Comparison of ENCODE assay signal across 18 cellular contexts in the genomic region with DNA sequence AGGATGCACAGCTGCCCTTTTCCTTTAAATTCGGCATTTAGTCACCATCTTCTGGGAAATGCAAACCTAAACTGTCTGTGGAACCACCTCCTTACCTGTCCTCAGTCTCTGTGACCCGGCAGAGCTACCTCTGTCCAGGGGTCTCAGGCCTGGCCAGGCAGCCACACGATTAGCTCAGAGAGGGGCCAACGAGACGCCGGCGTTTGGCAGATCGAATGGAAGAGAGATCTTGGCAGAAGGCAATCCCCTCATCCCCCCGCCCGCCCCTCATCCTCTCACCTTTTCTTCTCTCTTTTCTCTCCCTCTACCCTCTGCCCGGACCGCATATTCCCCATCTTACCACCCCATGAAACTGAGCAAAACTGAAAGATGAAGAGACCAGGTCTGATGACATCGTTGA.
"Had no signal": no experiment of that assay in that cellular context is flagged by ENCODE, and none has a peak within 500 bp of the region (broad histone marks: within the 10 kb centered on the region; RNA-seq: fewer than 3 reads in every experiment).

No MANE protein-coding gene starts in this region.

- H3K27me3 ChIP-seq: colonic mucosa, hepatocyte, neutrophil, right atrium auricular region, testis, tibial nerve had no signal

- H3K4me1 ChIP-seq: colonic mucosa, right atrium auricular region, testis, tibial nerve had no signal

- H3K27ac ChIP-seq: colonic mucosa, hepatocyte, neutrophil, right atrium auricular region, testis, tibial nerve had no signal

- H3K9me3 ChIP-seq: colonic mucosa, mucosa of descending colon, neutrophil, right atrium auricular region, testis had no signal

- ATAC-seq: left colon; mucosa of descending colon; naive thymus-derived CD8-positive, alpha-beta T cell; stimulated activated memory B cell treated with anti-CD40 and anti-IgM and Interleukin-4, amounts not matched to agents 10 μg/mL and 1 μg/mL and 100 μg/mL, for 72 hours had no signal

- H3K36me3 ChIP-seq: colonic mucosa, neutrophil, right atrium auricular region, tibial nerve had no signal

- DNase-seq: cerebellar nuclear complex; colonic mucosa; effector CD4-positive, alpha-beta T cell; endodermal cell; foreskin melanocyte; mammary epithelial cell; naive thymus-derived CD8-positive, alpha-beta T cell; stimulated activated CD4-positive, alpha-beta T cell treated with anti-CD3 and anti-CD28 coated beads, Interleukin-15, amount 100 ng/mL, for 24 hours; stimulated activated CD4-positive, alpha-beta T cell treated with anti-CD3 and anti-CD28 coated beads, Interleukin-1b, Interleukin-23, amount 100 ng/mL, for 48 hours; stimulated activated CD4-positive, alpha-beta T cell treated with anti-CD3 and anti-CD28 coated beads, Interleukin-4, amount 100 ng/mL, for 24 hours; testis had no signal

- H3K4me3 ChIP-seq: colonic mucosa, hepatocyte, mucosa of descending colon, right atrium auricular region, testis, tibial nerve had no signal
